In the genomic region with DNA sequence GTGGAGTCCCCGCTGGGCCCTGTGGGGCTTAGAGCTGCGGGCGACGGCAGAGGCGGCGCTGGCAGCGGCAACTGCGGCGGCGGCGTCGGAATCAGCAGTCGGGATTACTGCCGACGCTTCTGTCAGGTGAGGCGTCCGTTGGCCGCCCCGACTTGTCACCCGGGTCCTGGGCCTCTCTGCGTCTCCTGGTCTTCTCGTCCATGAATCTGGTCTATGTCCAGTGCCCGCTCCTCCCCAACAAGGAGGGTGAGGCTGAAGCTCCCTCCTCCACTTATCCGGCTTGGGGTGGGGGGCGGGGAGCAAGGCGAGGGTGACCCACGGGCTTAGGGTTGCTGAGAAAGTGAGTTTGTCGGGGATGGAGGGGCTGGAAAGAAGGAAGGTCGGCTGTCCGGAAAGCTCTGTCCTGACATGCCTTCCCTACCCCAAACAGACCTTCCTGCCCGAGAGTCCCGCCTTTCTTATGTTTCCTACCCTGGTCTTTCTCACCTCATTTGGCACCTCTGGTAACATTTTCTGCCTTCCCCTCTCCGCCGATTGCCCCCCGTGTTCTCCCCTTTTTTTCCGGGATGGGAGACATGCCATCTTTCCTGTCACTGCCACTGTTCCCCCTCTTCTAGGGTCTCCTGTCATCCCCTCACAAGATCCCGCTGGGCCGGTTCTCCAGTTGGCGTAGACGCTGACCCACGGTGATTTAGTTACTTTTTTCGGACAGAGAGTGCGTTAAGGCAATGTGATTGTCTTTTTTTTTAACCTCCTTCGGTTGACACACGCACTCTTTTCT, we compare ENCODE assay signal across 8 cellular contexts. TPM values are rescaled to one million over a fixed set of nuclear protein-coding genes. Genes with fewer than 3 reads are reported as not detected.
DNase-seq lines count a peak whose midpoint lies in the region; ATAC-seq and TF ChIP-seq lines count a peak whose summit lies in the region.

No MANE protein-coding gene starts in this region.

- H3K4me3 ChIP-seq in Panc1 (ENCODE audit: low read depth in 2 of 2, low read length in 2 of 2) (peak overlapping the region; percentile 65 to 94), dorsolateral prefrontal cortex (peak overlapping the region; percentile 41 to 99 (median 94)), mesodermal cell (ENCODE audit: extremely low read depth, insufficient read depth, low read length, poor library complexity, severe bottlenecking) (peak overlapping the region; percentile 91), urinary bladder (ENCODE audit: low read depth, low read length) (peak overlapping the region; percentile 90)

- DNase-seq in activated CD4-positive, alpha-beta T cell treated with anti-CD3 and anti-CD28 coated beads for 36 hours, result no peak
- DNase-seq in activated CD4-positive, alpha-beta T cell treated with anti-CD3 and anti-CD28 coated beads for 1 hour, result no peak
- DNase-seq in HFFc6 (no peak), Panc1 (ENCODE audit: low read depth, low spot score) (no peak), dorsolateral prefrontal cortex (peak in 1 of 10 donors; percentile 34)
- no peak for DNase-seq in effector CD4-positive, alpha-beta T cell

- H3K9me3 ChIP-seq in Panc1 (ENCODE audit: control insufficient read depth, insufficient read depth, low read depth, low read length), result no peaks in the 10 kb centered on the region
- H3K9me3 ChIP-seq in mesodermal cell (ENCODE audit: control insufficient read depth, low read length), result no peaks in the 10 kb centered on the region

- H3K36me3 Mint-ChIP-seq in activated CD4-positive, alpha-beta T cell treated with anti-CD3 and anti-CD28 coated beads for 36 hours (ENCODE audit: low read depth), result peaks cover 34% of the 10 kb centered on the region
- H3K36me3 Mint-ChIP-seq in HFFc6 (ENCODE audit: low read depth), result peaks cover 25% of the 10 kb centered on the region

- no peaks in the 10 kb centered on the region; the same call in 1 of the 2 replicates for H3K4me1 ChIP-seq in Panc1 (ENCODE audit: control insufficient read depth, insufficient read depth, low read length)
- H3K4me1 ChIP-seq in mesodermal cell (ENCODE audit: control insufficient read depth, insufficient read depth, low read length, poor library complexity, severe bottlenecking), result peaks cover 6% of the 10 kb centered on the region
- no peaks in the 10 kb centered on the region for H3K4me1 ChIP-seq in urinary bladder (ENCODE audit: insufficient read depth)

- in situ Hi-C loops in Panc1 (cut with HindIII; ENCODE audit: low pct_unique_long_range_greater_than_20kb, low sequenced_read_pairs), result no loop called here

- no peaks in the 10 kb centered on the region for H3K9me3 Mint-ChIP-seq in activated CD4-positive, alpha-beta T cell treated with anti-CD3 and anti-CD28 coated beads for 36 hours (ENCODE audit: low read depth)
- H3K9me3 Mint-ChIP-seq in HFFc6, result no peaks in the 10 kb centered on the region

- peaks cover 53% of the 10 kb centered on the region for H3K4me1 Mint-ChIP-seq in activated CD4-positive, alpha-beta T cell treated with anti-CD3 and anti-CD28 coated beads for 36 hours
- H3K4me1 Mint-ChIP-seq in HFFc6 (ENCODE audit: low read depth), result peaks cover 59% of the 10 kb centered on the region

- no peaks in the 10 kb centered on the region for H3K27me3 Mint-ChIP-seq in activated CD4-positive, alpha-beta T cell treated with anti-CD3 and anti-CD28 coated beads for 36 hours
- peaks cover 2% of the 10 kb centered on the region; the same call in 1 of the 2 replicates for H3K27me3 Mint-ChIP-seq in HFFc6 (ENCODE audit: insufficient read depth)

- H3K27ac ChIP-seq in Panc1 (ENCODE audit: low read length) (peak overlapping the region; percentile 84), dorsolateral prefrontal cortex (peak overlapping the region; percentile 59 to 99 (median 96)), mesodermal cell (ENCODE audit: low read depth, low read length, severe bottlenecking) (peak overlapping the region; percentile 84), urinary bladder (ENCODE audit: low read depth) (peak overlapping the region; percentile 94)

- no peak for TF ChIP-seq CTCF in HFFc6 (IDR thresholded peaks at IDR 0.05)
- no peak for TF ChIP-seq CTCF in Panc1 (IDR thresholded peaks at IDR 0.05)
- TF ChIP-seq CTCF in dorsolateral prefrontal cortex (IDR thresholded peaks at IDR 0.05 in 54 of 56, conservative IDR thresholded peaks at IDR 0.05 in 2 of 56; ENCODE audit: low read depth in 1 of 56, partially characterized antibody in 56 of 56), result peak in 1 of 56 donors; percentile 15

- H3K4me3 Mint-ChIP-seq in activated CD4-positive, alpha-beta T cell treated with anti-CD3 and anti-CD28 coated beads for 36 hours, result peak overlapping the region; percentile 94
- peak overlapping the region; percentile 98 for H3K4me3 Mint-ChIP-seq in HFFc6

- H3K36me3 ChIP-seq in Panc1 (ENCODE audit: control insufficient read depth, insufficient read depth, low read length), result peaks cover 21% of the 10 kb centered on the region
- H3K36me3 ChIP-seq in mesodermal cell (ENCODE audit: control insufficient read depth, insufficient read depth, low read length), result peaks cover 21% of the 10 kb centered on the region
- H3K36me3 ChIP-seq in urinary bladder (ENCODE audit: insufficient read depth), result no peaks in the 10 kb centered on the region

- intact Hi-C loops in activated CD4-positive, alpha-beta T cell treated with anti-CD3 and anti-CD28 coated beads for 36 hours (cut with DNase I, micrococcal nuclease), result loop anchor here (1.0 to 5.0 kb wide), 5 partner anchors 28 to 832 kb away; partner anchors contain the start of genes C3orf38 (in 2 of the 2) and CHMP2B (in 1 of the 2)
- intact Hi-C loops in Panc1 (cut with micrococcal nuclease; ENCODE audit: unreplicated experiment), result no loop called here
- intact Hi-C loops in dorsolateral prefrontal cortex (cut with DNase I), result loop anchor here (2.0 to 10.0 kb wide), 4 partner anchors 47 to 89 kb away; partner anchors contain the start of gene C3orf38 (in 2 of the 2)

- CTCF ChIA-PET in activated CD4-positive, alpha-beta T cell treated with anti-CD3 and anti-CD28 coated beads for 36 hours (lab: Charles Lee), result interaction anchor here (0.6 to 1.5 kb wide), 2 partner anchors 288 to 772 kb away, joined by 3 read pairs; no protein-coding TSS in a partner anchor
- CTCF ChIA-PET in Panc1 (lab: Charles Lee), result no interaction called here

- BruUV-seq in Panc1 (replicated peaks; lab: Mats Ljungman, UMichigan), result no TSS peak

- 0% methylated on average over 21 to 29 of the region's 45 CpGs for WGBS in mesodermal cell (ENCODE audit: insufficient coverage in 2 of 2), 2 experiments
- under 1% methylated on average over 45 of the region's 45 CpGs for WGBS in urinary bladder

- no peak for ATAC-seq in activated CD4-positive, alpha-beta T cell treated with anti-CD3 and anti-CD28 coated beads for 36 hours
- peak; percentile 42 for ATAC-seq in Panc1

- H3K27ac Mint-ChIP-seq in activated CD4-positive, alpha-beta T cell treated with anti-CD3 and anti-CD28 coated beads for 36 hours, result peak overlapping the region; percentile 97
- peak overlapping the region; percentile 82 for H3K27ac Mint-ChIP-seq in HFFc6

- POLR2A ChIA-PET in activated CD4-positive, alpha-beta T cell treated with anti-CD3 and anti-CD28 coated beads for 36 hours (lab: Charles Lee), result interaction anchor here (1.0 to 2.0 kb wide), 2 partner anchors 27 to 90 kb away, joined by 3 to 15 read pairs; partner anchors contain the start of gene C3orf38
- POLR2A ChIA-PET in Panc1 (lab: Charles Lee), result no interaction called here

- no peaks in the 10 kb centered on the region for H3K27me3 ChIP-seq in Panc1 (ENCODE audit: control insufficient read depth, insufficient read depth, low read length)
- no peaks in the 10 kb centered on the region for H3K27me3 ChIP-seq in dorsolateral prefrontal cortex

RNA-seq across cellular contexts. Expression of gene ZNF654, which starts 0.5 kb away (rescaled TPM):
- total RNA-seq in activated CD4-positive, alpha-beta T cell treated with anti-CD3 and anti-CD28 coated beads for 36 hours, result 10 to 100 TPM; 21.3 to 28.9 TPM
- 10 to 100 TPM; 11.5 to 15.5 (median 14.4) TPM for total RNA-seq in HFFc6 (2021; fragmentation: NEBNext Ultra II Directional; extraction: Animal tissue kit (Norgen Biotek cat#: 25700))
- total RNA-seq in Panc1 (2021; ENCODE audit: unreplicated experiment) (10.0 TPM), dorsolateral prefrontal cortex (10 to 100 TPM; 13.1 to 32.1 (median 20.6) TPM), urinary bladder (54.7 TPM)
- polyA plus RNA-seq in Panc1 (2012; ENCODE audit: insufficient read length), result 2.7 TPM
- polyA plus RNA-seq in mesodermal cell (2013, experiment 1 of 2), result 12.5 TPM
- 13.4 TPM for polyA plus RNA-seq in mesodermal cell (2013, experiment 2 of 2)
- 6.2 TPM for polyA plus RNA-seq in urinary bladder

RNA-seq across cellular contexts. Expression of gene CGGBP1, which starts 0.8 kb away (rescaled TPM):
- total RNA-seq in activated CD4-positive, alpha-beta T cell treated with anti-CD3 and anti-CD28 coated beads for 36 hours, result 10 to 100 TPM; 85.4 to 95.5 TPM
- total RNA-seq in HFFc6 (2021; fragmentation: NEBNext Ultra II Directional; extraction: Animal tissue kit (Norgen Biotek cat#: 25700)), result 10 to 100 TPM; 54.7 to 75.0 (median 60.9) TPM
- 47.2 TPM for total RNA-seq in Panc1 (2021; ENCODE audit: unreplicated experiment)
- 26.4 TPM for polyA plus RNA-seq in Panc1 (2012; ENCODE audit: insufficient read length)
- 10 to 100 TPM; 49.9 to 92.6 (median 67.9) TPM for total RNA-seq in dorsolateral prefrontal cortex
- polyA plus RNA-seq in mesodermal cell (2013, experiment 1 of 2), result 91.4 TPM
- 94.1 TPM for polyA plus RNA-seq in mesodermal cell (2013, experiment 2 of 2)
- total RNA-seq in urinary bladder, result 138 TPM
- 48.7 TPM for polyA plus RNA-seq in urinary bladder
